ENCODE assay signal across 23 cellular contexts in the genomic region with DNA sequence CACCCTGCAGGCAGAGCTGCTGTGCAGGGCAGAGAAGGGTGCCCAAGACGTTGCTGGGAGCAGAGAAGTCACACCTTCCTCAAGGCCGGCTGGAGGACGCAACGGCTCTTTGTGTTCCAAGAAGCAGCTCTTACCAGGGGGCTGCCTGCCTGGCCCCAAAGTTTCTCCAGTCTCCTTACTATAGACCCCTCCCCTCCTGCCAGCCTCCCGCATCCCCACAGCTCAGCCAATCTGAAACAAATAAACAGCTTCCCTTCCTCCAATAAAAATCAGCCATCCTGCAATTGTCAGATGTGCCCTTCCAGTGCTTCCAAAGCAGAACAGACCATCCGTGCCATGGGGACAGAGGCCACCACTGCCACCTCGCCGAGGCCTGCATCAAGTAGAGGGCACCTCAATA. TPM values are rescaled to one million over a fixed set of nuclear protein-coding genes. Genes with fewer than 3 reads are reported as not detected.
"Had no signal": no experiment of that assay in that cellular context is flagged by ENCODE, and none has a peak within 500 bp of the region (broad histone marks: within the 10 kb centered on the region; RNA-seq: fewer than 3 reads in every experiment).

No MANE protein-coding gene starts in this region.

RNA-seq across cellular contexts. Expression of gene PVRIG, which starts 40.2 kb away (rescaled TPM):
- total RNA-seq: astrocyte, cardiac septum, cerebellum had no signal

RNA-seq across cellular contexts. Expression of gene SPDYE3, which starts 47.5 kb away (rescaled TPM):
- total RNA-seq: activated B cell treated with CpG ODN at 0.5 μM for 24 hours; activated CD4-positive, alpha-beta memory T cell treated with anti-CD3 and anti-CD28 coated beads for 36 hours; activated CD4-positive, alpha-beta T cell treated with anti-CD3 and anti-CD28 coated beads, Interleukin-2, amount 10 ng/mL, durations not matched to agents 24 days and 14 days; activated CD8-positive, alpha-beta memory T cell treated with anti-CD3 and anti-CD28 coated beads for 36 hours; activated CD8-positive, alpha-beta T cell treated with anti-CD3 and anti-CD28 coated beads for 36 hours; activated naive CD4-positive, alpha-beta T cell treated with anti-CD3 and anti-CD28 coated beads for 36 hours; activated naive CD4-positive, alpha-beta T cell treated with anti-CD3 and anti-CD28 coated beads, Interleukin-2, amount 50 U/mL, for 72 hours; activated naive CD8-positive, alpha-beta T cell treated with anti-CD3 and anti-CD28 coated beads for 36 hours; activated T-cell treated with anti-CD3 and anti-CD28 coated beads, Interleukin-2, amount 50 U/mL, for 4 hours; activated T-cell treated with anti-CD3 and anti-CD28 coated beads, Interleukin-2, amount 50 U/mL, for 72 hours; activated T-helper 1 cell treated with anti-CD3 and anti-CD28 coated beads, Interleukin-12 subunit alpha, Interleukin-12 subunit beta, Interleukin-2, Interleukin-4 antibody, amounts not matched to agents 30 ng/mL and 10 ng/mL and 1 ng/mL, durations not matched to agents 14 hours and 24 hours and 36 hours; activated T-helper 17 cell treated with anti-CD3 and anti-CD28 coated beads, Interleukin-2, amount 50 U/mL, for 72 hours; adrenal gland; aorta; astrocyte; body of pancreas; breast epithelium; cardiac septum; cerebellum; T-cell; T-helper 1 cell treated with Interleukin-12 subunit alpha and Interleukin-12 subunit beta and Interleukin-4 antibody, amounts not matched to agents 30 ng/mL and 1 ng/mL, for 36 hours; T-helper 17 cell; T-helper 2 cell treated with Interferon-gamma antibody and Interleukin-4, amounts not matched to agents 100 ng/mL and 5 ng/mL, for 36 hours had no signal
- polyA plus RNA-seq: aorta had no signal
